9 cellular contexts compared by ENCODE assay signal in the genomic region with DNA sequence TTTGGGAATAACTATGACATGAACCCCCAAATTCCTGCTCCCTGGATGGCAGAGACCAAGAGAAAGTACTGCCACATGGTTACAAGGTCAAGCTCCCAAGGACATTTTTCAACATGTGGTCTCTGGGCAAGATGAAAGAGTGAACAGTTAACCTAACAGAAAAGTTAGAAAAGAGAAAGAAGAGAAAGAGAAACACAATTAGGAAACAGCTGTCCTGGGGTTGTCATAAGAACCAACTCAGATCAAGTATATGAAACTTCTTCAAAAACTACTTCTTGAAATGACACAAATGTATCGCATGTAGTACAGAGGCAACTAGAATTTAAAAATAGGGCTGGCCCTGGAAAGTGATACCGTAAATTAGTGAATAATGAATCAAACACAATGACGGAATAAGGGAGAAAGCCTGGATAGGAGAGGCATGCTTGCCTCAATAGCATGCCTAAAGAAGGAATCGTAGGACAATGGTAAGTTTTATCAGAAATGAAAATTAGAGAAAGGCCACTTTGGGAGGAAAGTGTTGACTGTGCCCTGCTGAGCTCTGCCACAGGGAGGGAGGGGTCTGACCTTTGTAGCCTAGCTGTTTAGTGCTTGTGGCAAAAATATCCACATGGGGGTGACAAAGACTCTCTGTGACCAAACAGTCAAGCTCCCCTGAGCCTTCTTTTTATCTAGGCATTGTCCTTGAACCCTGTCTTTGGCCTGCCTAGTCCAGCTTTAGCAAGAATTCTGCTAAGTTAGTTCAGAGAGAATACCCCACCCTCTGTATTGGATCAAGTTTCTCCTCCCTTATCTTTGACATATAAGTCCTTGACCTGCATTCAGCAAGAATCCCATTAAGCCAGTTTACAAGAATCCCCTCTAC. TPM values are rescaled to one million over a fixed set of nuclear protein-coding genes. Genes with fewer than 3 reads are reported as not detected.
DNase-seq lines count a peak whose midpoint lies in the region; ATAC-seq and TF ChIP-seq lines count a peak whose summit lies in the region.
"Had no signal": no experiment of that assay in that cellular context is flagged by ENCODE, and none has a peak within 500 bp of the region (broad histone marks: within the 10 kb centered on the region; RNA-seq: fewer than 3 reads in every experiment).

No MANE protein-coding gene starts in this region.

- no peaks in the 10 kb centered on the region for H3K9me3 ChIP-seq in smooth muscle cell (replicated peaks; ENCODE audit: low read depth)

- no peaks in the 10 kb centered on the region for H4K20me1 ChIP-seq in smooth muscle cell (ENCODE audit: low read depth)

- TF ChIP-seq CTCF in GM12864 (IDR thresholded peaks at IDR 0.05; ENCODE audit: low read depth, low read length, missing control alignments) = peak; percentile 56
- peak; percentile 32; the same call in 1 of the 2 replicates for TF ChIP-seq CTCF in LNCaP clone FGC (IDR thresholded peaks at IDR 0.05; ENCODE audit: control insufficient read depth, extremely low read depth, insufficient read depth)
- peak; percentile 67 for TF ChIP-seq CTCF in chondrocyte (IDR thresholded peaks at IDR 0.05)
- peak; percentile 15 for TF ChIP-seq CTCF in smooth muscle cell (IDR thresholded peaks at IDR 0.05; ENCODE audit: borderline replicate concordance, insufficient read depth, poor library complexity, severe bottlenecking)

- peaks cover 17% of the 10 kb centered on the region for H3F3A ChIP-seq in smooth muscle cell (ENCODE audit: low read depth)

- ATAC-seq in GM21390 (IDR thresholded peaks at IDR 0.05; ENCODE audit: unreplicated experiment) = peak; percentile 40
- ATAC-seq in esophagus mucosa = no peak
- ATAC-seq in sciatic nerve = no peak

- no peak for DNase-seq in GM12864 (ENCODE audit: low read depth)
- DNase-seq in LNCaP clone FGC (ENCODE audit: low read depth) = no peak
- no peak for DNase-seq in chondrocyte (ENCODE audit: low spot score)
- DNase-seq in smooth muscle cell (lab: John Stamatoyannopoulos, UW; ENCODE audit: unreplicated experiment) = no peak
- no peak for DNase-seq in sciatic nerve (ENCODE audit: low spot score)
- DNase-seq in NCI-H1092 (lab: John Stamatoyannopoulos, UW) = no peak

- no peaks in the 10 kb centered on the region for H3K36me3 ChIP-seq in smooth muscle cell (ENCODE audit: low read depth)

- no peaks in the 10 kb centered on the region for H3K9me3 Mint-ChIP-seq in chondrocyte (ENCODE audit: low read depth)

- no peak overlapping the region for H3K27ac Mint-ChIP-seq in chondrocyte (ENCODE audit: unreplicated experiment)

- no peak overlapping the region for H3K4me2 ChIP-seq in smooth muscle cell

- no peaks in the 10 kb centered on the region for H3K36me3 Mint-ChIP-seq in chondrocyte (ENCODE audit: low read depth)

- H3K4me1 Mint-ChIP-seq in chondrocyte (ENCODE audit: low read depth) = peaks cover 5% of the 10 kb centered on the region

- intact Hi-C loops in sciatic nerve (cut with DNase I) = no loop called here

- no peaks in the 10 kb centered on the region for H3K79me2 ChIP-seq in smooth muscle cell (ENCODE audit: low read depth)

- no peak overlapping the region for H3K4me3 ChIP-seq in GM12864 (ENCODE audit: low read depth, low read length)
- H3K4me3 ChIP-seq in LNCaP clone FGC (ENCODE audit: low read depth, low read length) = no peak overlapping the region
- H3K4me3 ChIP-seq in smooth muscle cell = no peak overlapping the region

- H3K4me3 Mint-ChIP-seq in chondrocyte (ENCODE audit: unreplicated experiment) = no peak overlapping the region

- H3K27me3 Mint-ChIP-seq in chondrocyte (ENCODE audit: low read depth) = no peaks in the 10 kb centered on the region

- 86% methylated on average over 4 of the region's 4 CpGs for WGBS in smooth muscle cell (ENCODE audit: low lambda C conversion rate)

- H3K27me3 ChIP-seq in smooth muscle cell (ENCODE audit: low read depth) = no peaks in the 10 kb centered on the region

- H3K9ac ChIP-seq in smooth muscle cell (ENCODE audit: low read depth) = no peak overlapping the region

- no peak overlapping the region for H2AFZ ChIP-seq in smooth muscle cell (ENCODE audit: low read depth)

- no peaks in the 10 kb centered on the region for H3K4me1 ChIP-seq in smooth muscle cell (ENCODE audit: low read depth)

- no peak overlapping the region for H3K27ac ChIP-seq in smooth muscle cell (ENCODE audit: low read depth)

RNA-seq across cellular contexts. Expression of gene DCBLD1, which starts 4.3 kb away (rescaled TPM):
- total RNA-seq in chondrocyte = 32.2 to 39.3 TPM (median 33.3 TPM) in 3 replicates
- total RNA-seq in smooth muscle cell = 82.1 and 86.1 TPM in 2 replicates
- 44.6 and 77.5 TPM in 2 replicates for polyA plus RNA-seq in smooth muscle cell
- total RNA-seq in esophagus mucosa = 9.5 TPM
- 13.6 TPM for total RNA-seq in sciatic nerve

RNA-seq across cellular contexts. Expression of gene ROS1, which starts 52.5 kb away (rescaled TPM):
- not detected in 3 replicates for total RNA-seq in chondrocyte
- total RNA-seq in smooth muscle cell = 0.09 and 3.0 TPM in 2 replicates
- polyA plus RNA-seq in smooth muscle cell = 0.03 and 0.08 TPM in 2 replicates
- 0.04 TPM for total RNA-seq in esophagus mucosa
- 0.04 TPM for total RNA-seq in sciatic nerve
- total RNA-seq: NCI-H460 had no signal

Comparison
In these comparisons a context has a peak if more than half of its experiments do, and no peak if none do; other contexts are left out.
1. CTCF ChIP-seq: peak in every context shown above with its lines; median percentile 67 in chondrocyte; 56 in GM12864; 32 in LNCaP clone FGC; 15 in smooth muscle cell.